In genomic region chr3:42708611-42709151, GRCh38 we compare ENCODE assay signal across 24 cellular contexts. TPM values are rescaled to one million over a fixed set of nuclear protein-coding genes. Genes with fewer than 3 reads are reported as not detected.
"Had no signal": no experiment of that assay in that cellular context is flagged by ENCODE, and none has a peak within 500 bp of the region (broad histone marks: within the 10 kb centered on the region; RNA-seq: fewer than 3 reads in every experiment).

No MANE protein-coding gene starts in this region.

- ATAC-seq: activated naive CD4-positive, alpha-beta T cell treated with anti-CD3 and anti-CD28 coated beads, Interleukin-2, amount 50 U/mL, for 72 hours; body of pancreas; left cardiac atrium; stimulated activated naive B cell treated with anti-CD40 and anti-IgM and Interleukin-4, amounts not matched to agents 10 μg/mL and 1 μg/mL and 100 μg/mL, for 72 hours; T-helper 17 cell had no signal

- H3K4me3 Mint-ChIP-seq: stimulated activated naive B cell treated with anti-CD40 and anti-IgM and Interleukin-4, amounts not matched to agents 10 μg/mL and 1 μg/mL and 100 μg/mL, for 72 hours; T-helper 17 cell had no signal

- H3K27ac ChIP-seq: body of pancreas, esophagus squamous epithelium, neutrophil, SJCRH30, transverse colon had no signal

- H3K27ac Mint-ChIP-seq: activated naive CD4-positive, alpha-beta T cell treated with anti-CD3 and anti-CD28 coated beads, Interleukin-2, amount 50 U/mL, for 72 hours; activated T-helper 2 cell treated with anti-CD3 and anti-CD28 coated beads, Interferon-gamma antibody, Interleukin-2, Interleukin-4, amounts not matched to agents 10 μg/mL and 5 μg/mL and 100 μg/mL, durations not matched to agents 14 hours and 24 hours and 36 hours; stimulated activated naive B cell treated with anti-CD40 and anti-IgM and Interleukin-4, amounts not matched to agents 10 μg/mL and 1 μg/mL and 100 μg/mL, for 72 hours; T-helper 17 cell had no signal

- H3K27me3 ChIP-seq: body of pancreas, esophagus squamous epithelium, neutrophil, SJCRH30, transverse colon had no signal

- H3K4me3 ChIP-seq: body of pancreas, esophagus squamous epithelium, SJCRH30, transverse colon had no signal

- H3K9me3 Mint-ChIP-seq: activated naive CD4-positive, alpha-beta T cell treated with anti-CD3 and anti-CD28 coated beads, Interleukin-2, amount 50 U/mL, for 72 hours; activated T-helper 2 cell treated with anti-CD3 and anti-CD28 coated beads, Interferon-gamma antibody, Interleukin-2, Interleukin-4, amounts not matched to agents 10 μg/mL and 5 μg/mL and 100 μg/mL, durations not matched to agents 14 hours and 24 hours and 36 hours; stimulated activated naive B cell treated with anti-CD40 and anti-IgM and Interleukin-4, amounts not matched to agents 10 μg/mL and 1 μg/mL and 100 μg/mL, for 72 hours had no signal

- H3K36me3 Mint-ChIP-seq: activated naive CD4-positive, alpha-beta T cell treated with anti-CD3 and anti-CD28 coated beads, Interleukin-2, amount 50 U/mL, for 72 hours; stimulated activated naive B cell treated with anti-CD40 and anti-IgM and Interleukin-4, amounts not matched to agents 10 μg/mL and 1 μg/mL and 100 μg/mL, for 72 hours had no signal

- H3K4me1 ChIP-seq: body of pancreas, esophagus squamous epithelium, SJCRH30, transverse colon had no signal

- H3K9me3 ChIP-seq: body of pancreas, esophagus squamous epithelium, neutrophil, SJCRH30, transverse colon had no signal

- H3K36me3 ChIP-seq: esophagus squamous epithelium, neutrophil, SJCRH30, transverse colon had no signal

- DNase-seq: activated CD4-positive, alpha-beta T cell treated with anti-CD3 and anti-CD28 coated beads for 48 hours; amygdala; central memory CD4-positive, alpha-beta T cell; cortex of kidney; effector CD8-positive, alpha-beta T cell; esophagus squamous epithelium; left cardiac atrium; retina; SJCRH30; stimulated activated CD4-positive, alpha-beta T cell treated with anti-CD3 and anti-CD28 coated beads, Interleukin-15, amount 100 ng/mL, for 24 hours; stimulated activated CD4-positive, alpha-beta T cell treated with anti-CD3 and anti-CD28 coated beads, Interleukin-4, amount 100 ng/mL, for 1 hour; stimulated activated naive B cell treated with anti-CD40 and anti-IgM and Interleukin-4, amounts not matched to agents 10 μg/mL and 1 μg/mL and 100 μg/mL, for 72 hours; transverse colon had no signal

RNA-seq across cellular contexts. Expression of gene HHATL, which starts 6.1 kb away (rescaled TPM):
- total RNA-seq: activated CD8-positive, alpha-beta memory T cell treated with anti-CD3 and anti-CD28 coated beads for 36 hours; activated naive CD4-positive, alpha-beta T cell treated with anti-CD3 and anti-CD28 coated beads, Interleukin-2, amount 50 U/mL, for 72 hours; activated T-helper 2 cell treated with anti-CD3 and anti-CD28 coated beads, Interferon-gamma antibody, Interleukin-2, Interleukin-4, amounts not matched to agents 10 μg/mL and 5 μg/mL and 100 μg/mL, durations not matched to agents 14 hours and 24 hours and 36 hours; endothelial cell of umbilical vein; esophagus squamous epithelium; fibroblast of villous mesenchyme; glomerular endothelial cell; lung microvascular endothelial cell; SJCRH30; T-helper 17 cell had no signal
- polyA plus RNA-seq: endothelial cell of umbilical vein had no signal

RNA-seq across cellular contexts. Expression of gene KLHL40, which starts 23.3 kb away (rescaled TPM):
- total RNA-seq: activated CD8-positive, alpha-beta memory T cell treated with anti-CD3 and anti-CD28 coated beads for 36 hours; activated naive CD4-positive, alpha-beta T cell treated with anti-CD3 and anti-CD28 coated beads, Interleukin-2, amount 50 U/mL, for 72 hours; activated T-helper 2 cell treated with anti-CD3 and anti-CD28 coated beads, Interferon-gamma antibody, Interleukin-2, Interleukin-4, amounts not matched to agents 10 μg/mL and 5 μg/mL and 100 μg/mL, durations not matched to agents 14 hours and 24 hours and 36 hours; body of pancreas; endothelial cell of umbilical vein; esophagus squamous epithelium; fibroblast of villous mesenchyme; glomerular endothelial cell; lung microvascular endothelial cell; subcutaneous adipose tissue; T-helper 17 cell had no signal
- polyA plus RNA-seq: endothelial cell of umbilical vein had no signal
